ENCODE assay signal across 8 cellular contexts in genomic region chr7:92589056-92589455, GRCh38. TPM values are rescaled to one million over a fixed set of nuclear protein-coding genes. Genes with fewer than 3 reads are reported as not detected.
DNase-seq lines count a peak whose midpoint lies in the region; ATAC-seq and TF ChIP-seq lines count a peak whose summit lies in the region.

No MANE protein-coding gene starts in this region.

- H3K27ac ChIP-seq in cardiac muscle cell, result peak overlapping the region; percentile 99
- no peak overlapping the region for H3K27ac ChIP-seq in lung (ENCODE audit: low read depth in 1 of 2, low read length in 1 of 2)
- H3K27ac ChIP-seq in upper lobe of left lung, result peak overlapping the region in 3 of 4 donors; percentile 0 to 96 (median 92)

- H3K4me1 ChIP-seq in cardiac muscle cell (ENCODE audit: low read depth) (peaks cover 4% of the 10 kb centered on the region), lung (ENCODE audit: control insufficient read depth in 2 of 2, insufficient read depth in 2 of 2, low read length in 2 of 2) (peaks cover 7 to 15% of the 10 kb centered on the region in 2 donors), upper lobe of left lung (peaks cover 35 to 53% (median 37%) of the 10 kb centered on the region in 4 donors)

- H3K4me3 ChIP-seq in cardiac muscle cell, result peak overlapping the region; percentile 89
- peak overlapping the region; percentile 94 for H3K4me3 ChIP-seq in astrocyte of the spinal cord (ENCODE audit: low read depth, low read length)
- H3K4me3 ChIP-seq in lung, result peak overlapping the region; percentile 13
- H3K4me3 ChIP-seq in upper lobe of left lung, result peak overlapping the region; percentile 77 to 96 (median 86)

- in situ Hi-C loops in astrocyte of the spinal cord (cut with HindIII; ENCODE audit: low sequenced_read_pairs) (no loop called here), KBM-7 (cut with MboI; ENCODE audit: low pct_unique_long_range_greater_than_20kb, low sequenced_read_pairs) (no loop called here)

- no peaks in the 10 kb centered on the region for H3K36me3 ChIP-seq in cardiac muscle cell
- no peaks in the 10 kb centered on the region for H3K36me3 ChIP-seq in lung (ENCODE audit: control insufficient read depth in 2 of 2, insufficient read depth in 2 of 2, low read length in 2 of 2)
- no peaks in the 10 kb centered on the region for H3K36me3 ChIP-seq in upper lobe of left lung

- DNase-seq in cardiac muscle cell (ENCODE audit: low read depth in 1 of 2, low spot score in 1 of 2) (no peak), Right ventricle myocardium superior (no peak), astrocyte of the spinal cord (ENCODE audit: low read depth, low spot score) (no peak), lung (ENCODE audit: low spot score) (no peak), upper lobe of left lung (no peak), nucleus accumbens (lab: John Stamatoyannopoulos, UW) (no peak), KBM-7 (no peak)

- WGBS in lung, 2 donors, result 42 to 48% methylated on average over 7 of the region's 7 CpGs
- whole genome bisulfite sequencing in upper lobe of left lung, 2 donors, result 43 to 48% methylated on average over 7 of the region's 7 CpGs

- no peak for TF ChIP-seq EP300 in upper lobe of left lung (IDR thresholded peaks at IDR 0.05)

- no peak for ATAC-seq in Right ventricle myocardium superior (ENCODE audit: poor library complexity)
- no peak for ATAC-seq in lung (ENCODE audit: insufficient read depth, low FRiP score)
- no peak for ATAC-seq in upper lobe of left lung (ENCODE audit: low FRiP score in 2 of 2)
- no peak for ATAC-seq in HG03196 (IDR thresholded peaks at IDR 0.05; ENCODE audit: unreplicated experiment)

- TF ChIP-seq CTCF in cardiac muscle cell (IDR thresholded peaks at IDR 0.05; ENCODE audit: low read depth, low read length) (no peak), astrocyte of the spinal cord (IDR thresholded peaks at IDR 0.05; ENCODE audit: low read depth, low read length) (no peak), lung (IDR thresholded peaks at IDR 0.05; ENCODE audit: control extremely low read depth, extremely low read depth) (no peak), upper lobe of left lung (IDR thresholded peaks at IDR 0.05) (no peak)

- H3K9me3 ChIP-seq in cardiac muscle cell (ENCODE audit: low read depth) (no peaks in the 10 kb centered on the region), lung (ENCODE audit: control insufficient read depth in 2 of 2, insufficient read depth in 1 of 2, low read length in 1 of 2) (no peaks in the 10 kb centered on the region), upper lobe of left lung (no peaks in the 10 kb centered on the region)

- TF ChIP-seq POLR2A in upper lobe of left lung (IDR thresholded peaks at IDR 0.05), result no peak

- intact Hi-C loops in Right ventricle myocardium superior (cut with DNase I), result no loop called here

- H3K27me3 ChIP-seq in cardiac muscle cell (peaks cover 18% of the 10 kb centered on the region), lung (ENCODE audit: control insufficient read depth, insufficient read depth) (no peaks in the 10 kb centered on the region), upper lobe of left lung (no peaks in the 10 kb centered on the region)

RNA-seq across cellular contexts. Expression of gene FAM133B, which starts 1.1 kb away (rescaled TPM):
- total RNA-seq in cardiac muscle cell (6.9 and 15.7 TPM in 2 replicates), Right ventricle myocardium superior (13.6 TPM), lung (100 to 1,000 TPM in 1 of 2 donors, 10 to 100 TPM in 1; 16.8 to 123 TPM), upper lobe of left lung (10 to 100 TPM; 10.1 to 42.5 (median 19.8) TPM)
- polyA plus RNA-seq in cardiac muscle cell (27.6 and 29.8 TPM in 2 replicates), lung (10 to 100 TPM in 1 of 2 donors, 1 to 10 TPM in 1; 9.6 to 23.9 TPM)

Comparison
In these comparisons a context has a peak if more than half of its experiments do, and no peak if none do; other contexts are left out.
1. H3K27ac ChIP-seq: peak in cardiac muscle cell (single experiment) and upper lobe of left lung (3 of 4); none in lung (0 of 2).
2. H3K4me3 ChIP-seq: peak in every context shown above with its lines; median percentile 94 in astrocyte of the spinal cord; 89 in cardiac muscle cell; 86 in upper lobe of left lung; 13 in lung.